In genomic region chr4:186724048-186724860, GRCh38 we compare ENCODE assay signal across 1 cellular context.
TF ChIP-seq lines count a peak whose summit lies in the region.

No MANE protein-coding gene starts in this region.

TF ChIP-seq in H1, 55 proteins besides CTCF, POLR2A, EP300 and RAD21:
- no peak for TF ChIP-seq CBX8 (IDR thresholded peaks at IDR 0.05; ENCODE audit: borderline replicate concordance, low read depth, low read length)
- no peak for TF ChIP-seq SIRT6 (IDR thresholded peaks at IDR 0.05; ENCODE audit: low read length)
- no peak for TF ChIP-seq ZNF274 (IDR thresholded peaks at IDR 0.05; ENCODE audit: borderline replicate concordance, extremely low read depth, low read length)
- 0 out of 2 replicates have a peak, but pooled peaks have one; percentile 2 for TF ChIP-seq TCF12 (IDR thresholded peaks at IDR 0.05; ENCODE audit: low read depth, low read length)
- TF ChIP-seq CHD1 (IDR thresholded peaks at IDR 0.05; ENCODE audit: low read depth, low read length): peak; percentile 54; the same call in 1 of the 2 replicates
- TF ChIP-seq TAF1 (IDR thresholded peaks at IDR 0.05; ENCODE audit: low read depth, low read length): no peak; the same call in 1 of the 2 replicates
- TF ChIP-seq POU5F1 (IDR thresholded peaks at IDR 0.05; ENCODE audit: low read depth, low read length): 0 out of 2 replicates have a peak, but pooled peaks have one; percentile 31
- no peak for TF ChIP-seq NRF1 (IDR thresholded peaks at IDR 0.05; ENCODE audit: low read depth, low read length)
- TF ChIP-seq SRF (IDR thresholded peaks at IDR 0.05; ENCODE audit: low read depth, low read length): no peak
- no peak for TF ChIP-seq RXRA (IDR thresholded peaks at IDR 0.05; ENCODE audit: insufficient read depth, low read depth, low read length)
- TF ChIP-seq CHD7 (IDR thresholded peaks at IDR 0.05; ENCODE audit: insufficient replicate concordance, low read length): no peak
- TF ChIP-seq KDM5A (IDR thresholded peaks at IDR 0.05; ENCODE audit: low read length): no peak
- TF ChIP-seq CBX5 (IDR thresholded peaks at IDR 0.05; ENCODE audit: low read depth, low read length): no peak
- no peak for TF ChIP-seq BACH1 (IDR thresholded peaks at IDR 0.05; ENCODE audit: low read length)
- TF ChIP-seq SIN3A (conservative IDR thresholded peaks at IDR 0.05 in 1 of 2, IDR thresholded peaks at IDR 0.05 in 1 of 2; ENCODE audit: low read depth in 1 of 2, low read length in 2 of 2): peak in 1 of 2 experiments; percentile 28; a peak in 2 of 4 replicates
- TF ChIP-seq ATF3 (IDR thresholded peaks at IDR 0.05; ENCODE audit: insufficient read depth, low read depth, low read length): no peak
- TF ChIP-seq RBBP5 (IDR thresholded peaks at IDR 0.05; ENCODE audit: borderline replicate concordance, low read depth, low read length): peak; percentile 54; the same call in 1 of the 2 replicates
- no peak; the same call in 1 of the 2 replicates for TF ChIP-seq YY1 (IDR thresholded peaks at IDR 0.05; ENCODE audit: low read depth, low read length)
- no peak for TF ChIP-seq EZH2 (IDR thresholded peaks at IDR 0.05; ENCODE audit: low read depth, low read length, severe bottlenecking)
- peak; percentile 15; the same call in 1 of the 2 replicates for TF ChIP-seq POLR2AphosphoS5 (IDR thresholded peaks at IDR 0.05; ENCODE audit: low read depth, low read length)
- TF ChIP-seq JUN (IDR thresholded peaks at IDR 0.05; ENCODE audit: low read depth, low read length): no peak
- TF ChIP-seq CHD2 (IDR thresholded peaks at IDR 0.05; ENCODE audit: low read length): peak; percentile 6; the same call in 1 of the 2 replicates
- no peak; the same call in 1 of the 2 replicates for TF ChIP-seq JUND (IDR thresholded peaks at IDR 0.05; ENCODE audit: low read length)
- TF ChIP-seq ASH2L (IDR thresholded peaks at IDR 0.05; ENCODE audit: low read length): peak; percentile 55
- TF ChIP-seq TEAD4 (IDR thresholded peaks at IDR 0.05; ENCODE audit: low read depth, low read length): peak; percentile 19; the same call in 1 of the 2 replicates
- no peak for TF ChIP-seq GABPA (IDR thresholded peaks at IDR 0.05; ENCODE audit: borderline replicate concordance, insufficient read depth, low read length)
- peak; percentile 63 for TF ChIP-seq KDM4A (IDR thresholded peaks at IDR 0.05; ENCODE audit: low read depth, low read length, severe bottlenecking)
- no peak for TF ChIP-seq GTF2F1 (IDR thresholded peaks at IDR 0.05; ENCODE audit: borderline replicate concordance, low read depth, low read length)
- no peak for TF ChIP-seq SP4 (IDR thresholded peaks at IDR 0.05; ENCODE audit: low read length)
- no peak for TF ChIP-seq HDAC6 (IDR thresholded peaks at IDR 0.05; ENCODE audit: low read depth, low read length)
- no peak for TF ChIP-seq SP2 (IDR thresholded peaks at IDR 0.05; ENCODE audit: low read length)
- no peak for TF ChIP-seq CREB1 (IDR thresholded peaks at IDR 0.05)
- no peak for TF ChIP-seq MAFK (IDR thresholded peaks at IDR 0.05; ENCODE audit: low read depth, low read length)
- no peak for TF ChIP-seq BCL11A (IDR thresholded peaks at IDR 0.05; ENCODE audit: low read depth in 2 of 2, low read length in 2 of 2)
- TF ChIP-seq BRCA1 (IDR thresholded peaks at IDR 0.05; ENCODE audit: low read depth, low read length): no peak
- peak; percentile 18 for TF ChIP-seq TAF7 (optimal IDR thresholded peaks at IDR 0.05; ENCODE audit: borderline replicate concordance, low read depth, low read length)
- no peak; the same call in 1 of the 2 replicates for TF ChIP-seq MAX (IDR thresholded peaks at IDR 0.05)
- peak; percentile 35 for TF ChIP-seq TBP (IDR thresholded peaks at IDR 0.05; ENCODE audit: low read depth, low read length)
- TF ChIP-seq PHF8 (conservative IDR thresholded peaks at IDR 0.05; ENCODE audit: low read depth, low read length): no peak; the same call in none of the 2 replicates
- TF ChIP-seq KDM1A (IDR thresholded peaks at IDR 0.05; ENCODE audit: borderline replicate concordance, low read length): no peak
- TF ChIP-seq RFX5 (IDR thresholded peaks at IDR 0.05; ENCODE audit: borderline replicate concordance, low read depth, low read length): no peak
- no peak for TF ChIP-seq SUZ12 (IDR thresholded peaks at IDR 0.05; ENCODE audit: low read length)
- no peak for TF ChIP-seq CTBP2 (IDR thresholded peaks at IDR 0.05; ENCODE audit: borderline replicate concordance, insufficient read depth, insufficient read length, low read length)
- no peak for TF ChIP-seq SAP30 (IDR thresholded peaks at IDR 0.05; ENCODE audit: insufficient read depth, insufficient replicate concordance, low read length)
- TF ChIP-seq CEBPB (IDR thresholded peaks at IDR 0.05; ENCODE audit: low read depth, low read length): no peak
- no peak for TF ChIP-seq USF2 (IDR thresholded peaks at IDR 0.05; ENCODE audit: low read length)
- TF ChIP-seq HDAC2 (IDR thresholded peaks at IDR 0.05; ENCODE audit: borderline replicate concordance in 1 of 2, low read depth in 2 of 2, low read length in 2 of 2): peak; percentile 17 to 46; a peak in 1 of 4 replicates
- no peak for TF ChIP-seq SIX5 (IDR thresholded peaks at IDR 0.05; ENCODE audit: low read depth, low read length)
- TF ChIP-seq SP1 (IDR thresholded peaks at IDR 0.05; ENCODE audit: low read depth, low read length): peak; percentile 58; the same call in 1 of the 2 replicates
- TF ChIP-seq NANOG (IDR thresholded peaks at IDR 0.05; ENCODE audit: insufficient read depth, low read depth, low read length, poor library complexity, severe bottlenecking): no peak
- no peak for TF ChIP-seq E2F6 (IDR thresholded peaks at IDR 0.05)
- no peak for TF ChIP-seq RNF2 (IDR thresholded peaks at IDR 0.05; ENCODE audit: borderline replicate concordance, low read depth, low read length, missing control alignments, poor library complexity, severe bottlenecking)
- TF ChIP-seq FOSL1 (IDR thresholded peaks at IDR 0.05; ENCODE audit: insufficient read depth, low read depth, low read length): no peak
- no peak for TF ChIP-seq ATF2 (IDR thresholded peaks at IDR 0.05; ENCODE audit: low read length)
- peak; percentile 71 for TF ChIP-seq EGR1 (IDR thresholded peaks at IDR 0.05; ENCODE audit: borderline replicate concordance, low read depth, low read length)
